In the genomic region with DNA sequence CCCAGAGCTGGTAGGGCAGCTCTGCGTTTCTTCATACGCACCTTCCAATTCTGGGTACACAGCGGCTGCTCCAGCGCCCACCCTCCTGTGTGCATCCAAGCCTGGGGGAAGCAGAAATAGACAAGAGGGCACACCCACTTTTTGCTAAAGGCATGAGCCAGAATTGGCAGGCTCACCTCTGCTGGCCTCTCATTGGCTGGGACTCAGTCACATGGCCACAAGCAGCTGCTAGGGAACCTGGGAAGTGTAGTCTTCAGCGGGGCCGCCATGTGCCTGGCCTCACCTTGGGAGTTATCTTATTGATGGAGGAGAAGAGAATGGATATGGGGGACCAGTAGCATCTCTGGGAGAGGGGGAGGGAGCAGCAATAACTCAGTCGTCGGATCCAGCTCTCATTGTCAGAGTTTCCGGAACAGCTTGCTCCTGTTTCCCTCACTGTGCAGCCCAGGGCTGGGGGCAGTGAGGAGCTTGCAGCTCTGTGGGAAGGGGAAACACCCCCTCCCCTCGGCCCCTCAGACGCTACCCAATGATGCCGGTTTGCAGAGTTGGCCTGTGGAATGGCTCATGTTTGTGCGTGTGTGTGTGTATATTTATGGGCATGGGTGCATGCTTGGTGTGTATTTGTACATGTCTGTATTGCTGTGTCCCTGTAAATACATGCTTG, we compare ENCODE assay signal across 8 cellular contexts. TPM values are rescaled to one million over a fixed set of nuclear protein-coding genes. Genes with fewer than 3 reads are reported as not detected.
A peak's percentile ranks its signal among the peaks of the same experiment; 100 is the strongest.
DNase-seq lines count a peak whose midpoint lies in the region; FAIRE-seq and TF ChIP-seq lines count a peak whose summit lies in the region.

No MANE protein-coding gene starts in this region.

- H3K9me3 ChIP-seq in fibroblast of lung (ENCODE audit: control insufficient read depth, insufficient read depth, low read depth, low read length) (no peaks in the 10 kb centered on the region), neural progenitor cell (ENCODE audit: low read depth) (no peaks in the 10 kb centered on the region)

- peak overlapping the region; percentile 15 for H3K4me3 Mint-ChIP-seq in neural progenitor cell

- peak overlapping the region; percentile 10 for H3K27ac Mint-ChIP-seq in neural progenitor cell

- peak; percentile 99 for FAIRE-seq in GM19239 (lab: Jason Lieb, UNC)
- FAIRE-seq in RCC 7860 (lab: Jason Lieb, UNC): no peak

- peaks cover 4% of the 10 kb centered on the region for H3K36me3 Mint-ChIP-seq in neural progenitor cell

- H3K79me2 ChIP-seq in fibroblast of lung (ENCODE audit: control insufficient read depth, insufficient read depth, low read length) (no peaks in the 10 kb centered on the region), neural progenitor cell (ENCODE audit: low read depth) (no peaks in the 10 kb centered on the region)

- H2AFZ ChIP-seq in fibroblast of lung (ENCODE audit: low read length) (no peak overlapping the region), neural progenitor cell (replicated peaks) (no peak overlapping the region)

- TF ChIP-seq CTCF in fibroblast of lung (conservative IDR thresholded peaks at IDR 0.05 in 1 of 2, IDR thresholded peaks at IDR 0.05 in 1 of 2; ENCODE audit: low read depth in 1 of 2, low read length in 2 of 2) (no peak), neural progenitor cell (IDR thresholded peaks at IDR 0.05) (no peak)

- H3K4me1 ChIP-seq in fibroblast of lung (ENCODE audit: control insufficient read depth, extremely low read depth, insufficient read depth, low read length) (peaks cover 17% of the 10 kb centered on the region), neural progenitor cell (no peaks in the 10 kb centered on the region)

- H3K27me3 ChIP-seq in fibroblast of lung (ENCODE audit: control insufficient read depth, insufficient read depth, low read length): no peaks in the 10 kb centered on the region
- H3K27me3 ChIP-seq in neural progenitor cell: peaks cover 5% of the 10 kb centered on the region

- H3K4me3 ChIP-seq in fibroblast of lung (replicated peaks in 1 of 4; ENCODE audit: control extremely low read depth in 1 of 4, insufficient read depth in 1 of 4, low read depth in 3 of 4, low read length in 4 of 4) (no peak overlapping the region), neural progenitor cell (no peak overlapping the region)

- peaks cover 9% of the 10 kb centered on the region for H3K27me3 Mint-ChIP-seq in neural progenitor cell (ENCODE audit: insufficient read depth, low read depth)

- H3K4me1 Mint-ChIP-seq in neural progenitor cell: peaks cover 5% of the 10 kb centered on the region

- H3K4me2 ChIP-seq in fibroblast of lung (ENCODE audit: extremely low read depth, insufficient read depth, low read length) (no peak overlapping the region), neural progenitor cell (peak overlapping the region; percentile 56)

- no peak overlapping the region for H3K27ac ChIP-seq in fibroblast of lung (ENCODE audit: insufficient read depth, low read length)
- H3K27ac ChIP-seq in neural progenitor cell: no peak overlapping the region

- H3K36me3 ChIP-seq in fibroblast of lung (ENCODE audit: control insufficient read depth, insufficient read depth, low read length): no peaks in the 10 kb centered on the region
- H3K36me3 ChIP-seq in neural progenitor cell: no peaks in the 10 kb centered on the region

- H3K9ac ChIP-seq in fibroblast of lung (ENCODE audit: insufficient read depth, low read length) (no peak overlapping the region), neural progenitor cell (no peak overlapping the region)

- H3F3A ChIP-seq in neural progenitor cell (ENCODE audit: low read depth): no peaks in the 10 kb centered on the region

- H3K9me3 Mint-ChIP-seq in neural progenitor cell: no peaks in the 10 kb centered on the region

- peak; percentile 59 for DNase-seq in A172 (ENCODE audit: low spot score)
- peak; percentile 98 for DNase-seq in GM19239 (ENCODE audit: insufficient read length, low spot score)
- peak; percentile 79 for DNase-seq in HuH-7.5 (ENCODE audit: low spot score)
- peak; percentile 31 for DNase-seq in RCC 7860 (ENCODE audit: low spot score)
- peak; percentile 73 for DNase-seq in activated T-cell treated with anti-CD3 and anti-CD28 coated beads, Interleukin-2, amount 50 U/mL, for 1 hour
- peak; percentile 72 for DNase-seq in fibroblast of lung (ENCODE audit: low read depth in 2 of 2)
- peak; percentile 89 for DNase-seq in neural progenitor cell (ENCODE audit: low spot score)
- DNase-seq in superior temporal gyrus (ENCODE audit: extremely low spot score): peak; percentile 86

- H4K20me1 ChIP-seq in fibroblast of lung (ENCODE audit: control insufficient read depth, extremely low read depth, insufficient read depth, low read length): no peaks in the 10 kb centered on the region
- H4K20me1 ChIP-seq in neural progenitor cell (ENCODE audit: low read depth): peaks cover 5% of the 10 kb centered on the region

RNA-seq across cellular contexts. Expression of gene MIEF1, which starts 11.8 kb away (rescaled TPM):
- total RNA-seq in A172 (2014; rRNA removed; shearing (Covaris generic)): 14.0 and 15.8 TPM in 2 replicates
- total RNA-seq in fibroblast of lung (16.4 and 19.0 TPM in 2 replicates), neural progenitor cell (ENCODE audit: low replicate concordance) (22.0 and 32.7 TPM in 2 replicates)
- polyA plus RNA-seq in fibroblast of lung: 16.8 and 20.9 TPM in 2 replicates
- polyA plus RNA-seq in fibroblast of lung (2012): 17.4 and 20.1 TPM in 2 replicates
- 47.9 and 55.7 TPM in 2 replicates for polyA minus RNA-seq in fibroblast of lung (ENCODE audit: low replicate concordance)

RNA-seq across cellular contexts. Expression of gene ATF4, which starts 30.1 kb away (rescaled TPM):
- total RNA-seq in A172 (2014; rRNA removed; shearing (Covaris generic)): 90.9 and 114 TPM in 2 replicates
- total RNA-seq in fibroblast of lung: 555 and 646 TPM in 2 replicates
- 412 and 546 TPM in 2 replicates for polyA plus RNA-seq in fibroblast of lung
- polyA plus RNA-seq in fibroblast of lung (2012): 304 and 415 TPM in 2 replicates
- polyA minus RNA-seq in fibroblast of lung (ENCODE audit: low replicate concordance): 84.5 and 105 TPM in 2 replicates
- total RNA-seq in neural progenitor cell (ENCODE audit: low replicate concordance): 189 and 230 TPM in 2 replicates

RNA-seq across cellular contexts. Expression of gene MGAT3, which starts 33.5 kb away (rescaled TPM):
- 1.3 and 3.1 TPM in 2 replicates for total RNA-seq in A172 (2014; rRNA removed; shearing (Covaris generic))
- total RNA-seq in fibroblast of lung (not detected in 2 replicates), neural progenitor cell (ENCODE audit: low replicate concordance) (7.5 and 18.5 TPM in 2 replicates)
- 0.09 TPM in 1 of 2 replicates, not detected in the other for polyA plus RNA-seq in fibroblast of lung
- 0.16 TPM in 1 of 2 replicates, not detected in the other for polyA plus RNA-seq in fibroblast of lung (2012)
- 7.6 TPM in 1 of 2 replicates, not detected in the other for polyA minus RNA-seq in fibroblast of lung (ENCODE audit: low replicate concordance)

RNA-seq across cellular contexts. Expression of gene RPS19BP1, which starts 42.3 kb away (rescaled TPM):
- 81.4 and 87.3 TPM in 2 replicates for total RNA-seq in A172 (2014; rRNA removed; shearing (Covaris generic))
- total RNA-seq in fibroblast of lung (42.9 and 44.3 TPM in 2 replicates), neural progenitor cell (ENCODE audit: low replicate concordance) (27.7 and 68.3 TPM in 2 replicates)
- polyA plus RNA-seq in fibroblast of lung: 41.6 and 49.3 TPM in 2 replicates
- polyA plus RNA-seq in fibroblast of lung (2012): 59.8 and 81.2 TPM in 2 replicates
- polyA minus RNA-seq in fibroblast of lung (ENCODE audit: low replicate concordance): 4.2 and 11.9 TPM in 2 replicates

Comparison
In these comparisons a context has a peak if more than half of its experiments do, and no peak if none do; other contexts are left out.
1. DNase-seq: peak in every context shown above with its lines; median percentile 98 in GM19239; 89 in neural progenitor cell; 86 in superior temporal gyrus; 79 in HuH-7.5; 73 in activated T-cell treated with anti-CD3 and anti-CD28 coated beads, Interleukin-2, amount 50 U/mL, for 1 hour; 72 in fibroblast of lung; 59 in A172; 31 in RCC 7860.